In genomic region chrX:119565110-119565663, GRCh38 we compare ENCODE assay signal across 8 cellular contexts. TPM values are rescaled to one million over a fixed set of nuclear protein-coding genes. Genes with fewer than 3 reads are reported as not detected.
A peak's percentile ranks its signal among the peaks of the same experiment; 100 is the strongest.
DNase-seq lines count a peak whose midpoint lies in the region; ATAC-seq and TF ChIP-seq lines count a peak whose summit lies in the region.

Gene STEEP1 (minus strand): TSS chrX:119565409. CDS start chrX:119565355, 54 bp downstream.

- no peaks in the 10 kb centered on the region for H3K36me3 Mint-ChIP-seq in activated naive CD8-positive, alpha-beta T cell treated with anti-CD3 and anti-CD28 coated beads for 36 hours

- H3K4me1 ChIP-seq in ovary (ENCODE audit: insufficient read depth) (no peaks in the 10 kb centered on the region), thymus (ENCODE audit: control insufficient read depth, insufficient read depth, low read length) (peaks cover 3% of the 10 kb centered on the region)

- no peak for TF ChIP-seq POLR2A in ovary (IDR thresholded peaks at IDR 0.05)

- no peaks in the 10 kb centered on the region; the same call in 1 of the 2 replicates for H3F3A ChIP-seq in SU-DHL-6 (ENCODE audit: insufficient read depth)

- intact Hi-C loops in Right ventricle myocardium inferior (cut with DNase I) = no loop called here
- intact Hi-C loops in ovary (cut with DNase I) = no loop called here

- DNase-seq in NCI-H1417 (lab: John Stamatoyannopoulos, UW) (peak; percentile 93 to 98 (median 93)), Right ventricle myocardium inferior (ENCODE audit: missing footprints) (peak; percentile 94), ovary (peak; percentile 80 to 91 (median 87))
- peak; percentile 81 for DNase-seq in activated naive CD8-positive, alpha-beta T cell treated with anti-CD3 and anti-CD28 coated beads for 36 hours

- no peaks in the 10 kb centered on the region for H3K9me3 ChIP-seq in SU-DHL-6 (ENCODE audit: insufficient read depth, low read length)
- H3K9me3 ChIP-seq in ovary = no peaks in the 10 kb centered on the region
- H3K9me3 ChIP-seq in thymus (ENCODE audit: control insufficient read depth) = no peaks in the 10 kb centered on the region

- peak within 1 kb of the TSS; percentile 94 for H3K4me3 Mint-ChIP-seq in activated naive CD8-positive, alpha-beta T cell treated with anti-CD3 and anti-CD28 coated beads for 36 hours

- no peaks in the 10 kb centered on the region for H4K20me1 ChIP-seq in SU-DHL-6 (ENCODE audit: low read depth, low read length)

- H3K27me3 Mint-ChIP-seq in activated naive CD8-positive, alpha-beta T cell treated with anti-CD3 and anti-CD28 coated beads for 36 hours = no peaks in the 10 kb centered on the region

- H3K36me3 ChIP-seq in SU-DHL-6 (ENCODE audit: low read length) (no peaks in the 10 kb centered on the region), ovary (no peaks in the 10 kb centered on the region), thymus (ENCODE audit: control insufficient read depth, insufficient read depth) (no peaks in the 10 kb centered on the region)

- ATAC-seq in HG02678 (IDR thresholded peaks at IDR 0.05; ENCODE audit: unreplicated experiment) (peak; percentile 90), Right ventricle myocardium inferior (peak; percentile 95)

- no peaks in the 10 kb centered on the region for H3K9me2 ChIP-seq in SU-DHL-6 (replicated peaks; ENCODE audit: insufficient read depth, low read length)

- H2AFZ ChIP-seq in SU-DHL-6 (ENCODE audit: low read depth, low read length, severe bottlenecking) = no peak within 1 kb of the TSS

- TF ChIP-seq CTCF in SU-DHL-6 (IDR thresholded peaks at IDR 0.05; ENCODE audit: insufficient read depth, low read length, poor library complexity, severe bottlenecking) = no peak
- TF ChIP-seq CTCF in ovary (IDR thresholded peaks at IDR 0.05) = no peak

- H3K9ac ChIP-seq in SU-DHL-6 (ENCODE audit: low read length) = peak within 1 kb of the TSS; percentile 70

- H3K9me3 Mint-ChIP-seq in activated naive CD8-positive, alpha-beta T cell treated with anti-CD3 and anti-CD28 coated beads for 36 hours = no peaks in the 10 kb centered on the region

- peaks cover 8% of the 10 kb centered on the region for H3K4me1 Mint-ChIP-seq in activated naive CD8-positive, alpha-beta T cell treated with anti-CD3 and anti-CD28 coated beads for 36 hours

- WGBS in ovary, 3 donors = 20 to 34% (median 29%) methylated on average over 26 of the region's 26 CpGs
- 1% methylated on average over 26 of the region's 26 CpGs for WGBS in thymus

- no peak within 1 kb of the TSS for H3K27ac ChIP-seq in SU-DHL-6 (ENCODE audit: low read depth, low read length)
- H3K27ac ChIP-seq in ovary = peak within 1 kb of the TSS in 1 of 2 donors; percentile 41
- peak within 1 kb of the TSS; percentile 74 for H3K27ac ChIP-seq in thymus (ENCODE audit: low read depth)

- H3K27ac Mint-ChIP-seq in activated naive CD8-positive, alpha-beta T cell treated with anti-CD3 and anti-CD28 coated beads for 36 hours = peak within 1 kb of the TSS; percentile 92

- H3K27me3 ChIP-seq in SU-DHL-6 (ENCODE audit: low read length) (no peaks in the 10 kb centered on the region), ovary (no peaks in the 10 kb centered on the region), thymus (ENCODE audit: control insufficient read depth, insufficient read depth) (no peaks in the 10 kb centered on the region)

- peak within 1 kb of the TSS; percentile 91 for H3K4me2 ChIP-seq in SU-DHL-6 (ENCODE audit: low read depth, low read length, poor library complexity, severe bottlenecking)

- H3K79me2 ChIP-seq in SU-DHL-6 (ENCODE audit: insufficient read depth, low read length) = peaks cover 9% of the 10 kb centered on the region

- H3K4me3 ChIP-seq in GM08714 (ENCODE audit: low read length) (peak within 1 kb of the TSS; percentile 93), SU-DHL-6 (ENCODE audit: insufficient read depth, low read length, poor library complexity, severe bottlenecking) (peak within 1 kb of the TSS; percentile 87), ovary (peak within 1 kb of the TSS; percentile 54), thymus (ENCODE audit: low read length) (peak within 1 kb of the TSS; percentile 62)

- no peak for TF ChIP-seq EP300 in ovary (IDR thresholded peaks at IDR 0.05)

RNA-seq across cellular contexts. Expression of gene STEEP1, which starts in this region (rescaled TPM):
- total RNA-seq in activated naive CD8-positive, alpha-beta T cell treated with anti-CD3 and anti-CD28 coated beads for 36 hours = 10 to 100 TPM; 23.5 to 27.4 TPM
- total RNA-seq in Right ventricle myocardium inferior (12.6 TPM), ovary (10 to 100 TPM; 18.9 to 27.3 (median 22.1) TPM)
- polyA plus RNA-seq in ovary (10 to 100 TPM; 22.9 to 51.9 TPM), thymus (20.4 TPM)
